15 cellular contexts compared by ENCODE assay signal in genomic region chr1:223776826-223777454, GRCh38.
DNase-seq lines count a peak whose midpoint lies in the region; FAIRE-seq and TF ChIP-seq lines count a peak whose summit lies in the region.
"Had no signal": no experiment of that assay in that cellular context is flagged by ENCODE, and none has a peak within 500 bp of the region (broad histone marks: within the 10 kb centered on the region; RNA-seq: fewer than 3 reads in every experiment).

No MANE protein-coding gene starts in this region.

- CTCF ChIA-PET in PC-9 (lab: Charles Lee) = interaction anchor here (0.6 kb wide), 1 partner anchor 82 kb away, joined by 3 read pairs; no protein-coding TSS in a partner anchor
- CTCF ChIA-PET in SK-N-SH (lab: Yijun Ruan, JAX) = interaction anchor here (1.3 kb wide), 1 partner anchor 28 kb away, joined by 6 read pairs; no protein-coding TSS in a partner anchor

- TF ChIP-seq CTCF in PC-9 (conservative IDR thresholded peaks at IDR 0.05) = no peak
- TF ChIP-seq CTCF in osteocyte (IDR thresholded peaks at IDR 0.05) = no peak
- no peak for TF ChIP-seq CTCF in SK-N-SH (IDR thresholded peaks at IDR 0.05)

- H3K27ac Mint-ChIP-seq in T-helper 1 cell treated with Interleukin-12 subunit alpha and Interleukin-12 subunit beta and Interleukin-4 antibody, amounts not matched to agents 30 μg/mL and 1 μg/mL, for 36 hours = peak overlapping the region; percentile 43
- H3K27ac Mint-ChIP-seq in osteocyte (ENCODE audit: unreplicated experiment) = peak overlapping the region; percentile 64

- H3K36me3 Mint-ChIP-seq in T-helper 1 cell treated with Interleukin-12 subunit alpha and Interleukin-12 subunit beta and Interleukin-4 antibody, amounts not matched to agents 30 μg/mL and 1 μg/mL, for 36 hours (ENCODE audit: low read depth) = peaks cover 43% of the 10 kb centered on the region
- peaks cover 52% of the 10 kb centered on the region for H3K36me3 Mint-ChIP-seq in osteocyte (ENCODE audit: unreplicated experiment)

- H3K9me2 ChIP-seq in PC-9 (ENCODE audit: insufficient read depth) (no peaks in the 10 kb centered on the region), SK-N-SH (no peaks in the 10 kb centered on the region)

- H3K27ac ChIP-seq in PC-9 (peak overlapping the region; percentile 86), SK-N-SH (ENCODE audit: low read depth in 2 of 2, low read length in 1 of 2) (peak overlapping the region in 1 of 2 experiments; percentile 96; a peak in 2 of 4 replicates), small intestine (ENCODE audit: low read depth in 1 of 2, low read length in 1 of 2) (no peak overlapping the region)
- H3K27ac ChIP-seq: 22Rv1, KMS-11 had no signal

- TF ChIP-seq EP300 in SK-N-SH (IDR thresholded peaks at IDR 0.05; ENCODE audit: borderline replicate concordance in 1 of 2, low read depth in 1 of 2, low read length in 1 of 2) = no peak

- H3K27me3 ChIP-seq in PC-9 (ENCODE audit: insufficient read depth, low read depth) (no peaks in the 10 kb centered on the region), SK-N-SH (ENCODE audit: insufficient read depth) (no peaks in the 10 kb centered on the region), small intestine (ENCODE audit: control insufficient read depth in 2 of 2, insufficient read depth in 2 of 2, low read length in 2 of 2) (no peaks in the 10 kb centered on the region)

- peaks cover 77% of the 10 kb centered on the region for H3F3A ChIP-seq in PC-9 (ENCODE audit: insufficient read depth, low read depth)
- peaks cover 61% of the 10 kb centered on the region for H3F3A ChIP-seq in SK-N-SH (replicated peaks; ENCODE audit: insufficient read depth)

- H2AFZ ChIP-seq in PC-9 (no peak overlapping the region), SK-N-SH (ENCODE audit: low read depth) (no peak overlapping the region)

- intact Hi-C loops in PC-9 (cut with micrococcal nuclease; ENCODE audit: unreplicated experiment) = loop anchor here (1.0 kb wide), 1 partner anchor 62 kb away; no protein-coding TSS in a partner anchor

- H4K20me1 ChIP-seq in PC-9 (ENCODE audit: insufficient read depth) (no peaks in the 10 kb centered on the region), SK-N-SH (ENCODE audit: insufficient read depth) (no peaks in the 10 kb centered on the region)

- 95% methylated on average over 10 of the region's 10 CpGs for WGBS in SK-N-SH (ENCODE audit: low lambda C conversion rate)
- 72 to 84% (median 78%) methylated on average over 10 of the region's 10 CpGs for WGBS in small intestine, 3 donors

- no peak for FAIRE-seq in small intestine (lab: Jason Lieb, UNC)
- FAIRE-seq: H54 had no signal

- peaks cover 18% of the 10 kb centered on the region for H3K4me1 Mint-ChIP-seq in T-helper 1 cell treated with Interleukin-12 subunit alpha and Interleukin-12 subunit beta and Interleukin-4 antibody, amounts not matched to agents 30 μg/mL and 1 μg/mL, for 36 hours (ENCODE audit: low read depth)
- peaks cover 29% of the 10 kb centered on the region for H3K4me1 Mint-ChIP-seq in osteocyte (ENCODE audit: unreplicated experiment)

- H3K4me2 ChIP-seq in PC-9 (peak overlapping the region; percentile 57), SK-N-SH (no peak overlapping the region)
- H3K4me2 ChIP-seq: KMS-11 had no signal

- peaks cover 55% of the 10 kb centered on the region for H3K4me1 ChIP-seq in PC-9 (replicated peaks; ENCODE audit: insufficient read depth)
- H3K4me1 ChIP-seq in SK-N-SH (ENCODE audit: control insufficient read depth in 1 of 2, insufficient read depth in 2 of 2, low read depth in 1 of 2, low read length in 1 of 2) = peaks cover 0 to 32% of the 10 kb centered on the region in 2 experiments
- H3K4me1 ChIP-seq in small intestine (ENCODE audit: control insufficient read depth in 2 of 2, insufficient read depth in 1 of 2, low read depth in 1 of 2, low read length in 1 of 2) = peaks cover 0 to 3% of the 10 kb centered on the region in 2 donors

- H3K4me3 ChIP-seq in PC-9 (no peak overlapping the region), SK-N-SH (ENCODE audit: low read depth in 2 of 2, low read length in 1 of 2) (no peak overlapping the region), small intestine (ENCODE audit: low read depth in 1 of 2, low read length in 2 of 2) (no peak overlapping the region)

- no peaks in the 10 kb centered on the region for H3K9me3 Mint-ChIP-seq in T-helper 1 cell treated with Interleukin-12 subunit alpha and Interleukin-12 subunit beta and Interleukin-4 antibody, amounts not matched to agents 30 μg/mL and 1 μg/mL, for 36 hours
- no peaks in the 10 kb centered on the region for H3K9me3 Mint-ChIP-seq in osteocyte (ENCODE audit: unreplicated experiment)

- H3K36me3 ChIP-seq in PC-9 (ENCODE audit: low read depth) = peaks cover 47% of the 10 kb centered on the region
- peaks cover 65 to 72% of the 10 kb centered on the region in 2 experiments for H3K36me3 ChIP-seq in SK-N-SH (replicated peaks in 1 of 2; ENCODE audit: control insufficient read depth in 1 of 2, insufficient read depth in 2 of 2, low read length in 1 of 2)
- peaks cover 25% of the 10 kb centered on the region in 2 donors for H3K36me3 ChIP-seq in small intestine (ENCODE audit: control insufficient read depth in 2 of 2, insufficient read depth in 2 of 2, low read length in 2 of 2)

- TSS peak; percentile 7 for BruUV-seq in PC-9 (replicated peaks; lab: Mats Ljungman, UMichigan)

- H3K9ac ChIP-seq in SK-N-SH = no peak overlapping the region
- H3K9ac ChIP-seq: KMS-11 had no signal

- no peak overlapping the region for H3K4me3 Mint-ChIP-seq in T-helper 1 cell treated with Interleukin-12 subunit alpha and Interleukin-12 subunit beta and Interleukin-4 antibody, amounts not matched to agents 30 μg/mL and 1 μg/mL, for 36 hours
- no peak overlapping the region for H3K4me3 Mint-ChIP-seq in osteocyte (ENCODE audit: unreplicated experiment)

- H3K79me2 ChIP-seq in PC-9 (ENCODE audit: low read depth) (peaks cover 12% of the 10 kb centered on the region; the same call in 1 of the 2 replicates), SK-N-SH (ENCODE audit: insufficient read depth) (peaks cover 9% of the 10 kb centered on the region; the same call in 1 of the 2 replicates)

- TF ChIP-seq RAD21 in SK-N-SH (IDR thresholded peaks at IDR 0.05; ENCODE audit: low read length) = no peak

- POLR2A ChIA-PET in PC-9 (lab: Charles Lee; ENCODE audit: unreplicated experiment) (interaction anchor here (1.1 kb wide), 1 partner anchor 69 kb away, joined by 4 read pairs; no protein-coding TSS in a partner anchor), SK-N-SH (lab: Yijun Ruan, JAX) (no interaction called here)

- H3K27me3 Mint-ChIP-seq in T-helper 1 cell treated with Interleukin-12 subunit alpha and Interleukin-12 subunit beta and Interleukin-4 antibody, amounts not matched to agents 30 μg/mL and 1 μg/mL, for 36 hours (ENCODE audit: low read depth) = no peaks in the 10 kb centered on the region
- no peaks in the 10 kb centered on the region for H3K27me3 Mint-ChIP-seq in osteocyte (ENCODE audit: unreplicated experiment)

- no peak for DNase-seq in T-helper 1 cell
- no peak for DNase-seq in PC-9
- peak; percentile 30 for DNase-seq in dermis blood vessel endothelial cell
- peak; percentile 17 for DNase-seq in osteocyte (ENCODE audit: extremely low spot score, unreplicated experiment)
- no peak for DNase-seq in SK-N-SH
- no peak for DNase-seq in small intestine
- DNase-seq in germinal center (ENCODE audit: low spot score) = no peak
- DNase-seq: amygdala, DMS153, hippocampal formation, NCI-H1694 had no signal

- H3K9me3 ChIP-seq in PC-9 (ENCODE audit: insufficient read depth, low read depth) = no peaks in the 10 kb centered on the region
- H3K9me3 ChIP-seq in SK-N-SH = no peaks in the 10 kb centered on the region
- H3K9me3 ChIP-seq in small intestine (ENCODE audit: control insufficient read depth, low read depth) = no peaks in the 10 kb centered on the region

TF ChIP-seq in SK-N-SH, 30 proteins besides CTCF, POLR2A, EP300 and RAD21:
- no peak for TF ChIP-seq YY1 (IDR thresholded peaks at IDR 0.05; ENCODE audit: low read depth)
- no peak for TF ChIP-seq FOXJ3 (CRISPR knock-in tag; IDR thresholded peaks at IDR 0.05)
- no peak for TF ChIP-seq CHD2 (IDR thresholded peaks at IDR 0.05; ENCODE audit: low read length, partially characterized antibody)
- TF ChIP-seq, protein P1, sequence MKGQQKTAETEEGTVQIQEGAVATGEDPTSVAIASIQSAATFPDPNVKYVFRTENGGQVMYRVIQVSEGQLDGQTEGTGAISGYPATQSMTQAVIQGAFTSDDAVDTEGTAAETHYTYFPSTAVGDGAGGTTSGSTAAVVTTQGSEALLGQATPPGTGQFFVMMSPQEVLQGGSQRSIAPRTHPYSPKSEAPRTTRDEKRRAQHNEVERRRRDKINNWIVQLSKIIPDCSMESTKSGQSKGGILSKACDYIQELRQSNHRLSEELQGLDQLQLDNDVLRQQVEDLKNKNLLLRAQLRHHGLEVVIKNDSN (IDR thresholded peaks at IDR 0.05; ENCODE audit: borderline replicate concordance, low read depth) = no peak
- no peak for TF ChIP-seq NRF1 (IDR thresholded peaks at IDR 0.05; ENCODE audit: low read depth, low read length)
- no peak for TF ChIP-seq TCF12 (IDR thresholded peaks at IDR 0.05)
- TF ChIP-seq GABPA (IDR thresholded peaks at IDR 0.05; ENCODE audit: low read depth) = no peak
- TF ChIP-seq NFIC (IDR thresholded peaks at IDR 0.05; ENCODE audit: borderline replicate concordance) = no peak
- TF ChIP-seq TAF1 (IDR thresholded peaks at IDR 0.05; ENCODE audit: borderline replicate concordance, low read depth, low read length) = no peak
- TF ChIP-seq MAX (IDR thresholded peaks at IDR 0.05; ENCODE audit: low read depth) = no peak
- no peak for TF ChIP-seq EZH2phosphoT487 (IDR thresholded peaks at IDR 0.05; ENCODE audit: borderline replicate concordance, low read depth)

Comparison
In these comparisons a context has a peak if more than half of its experiments do, and no peak if none do; other contexts are left out.
1. DNase-seq: peak in dermis blood vessel endothelial cell (single experiment) and osteocyte (single experiment); none in T-helper 1 cell (0 of 5), PC-9 (0 of 2), SK-N-SH (single experiment), small intestine (single experiment) and germinal center (single experiment).